In genomic region chr12:128969480-128970055, GRCh38 we compare ENCODE assay signal across 8 cellular contexts.
DNase-seq lines count a peak whose midpoint lies in the region; ATAC-seq, FAIRE-seq and TF ChIP-seq lines count a peak whose summit lies in the region.

No MANE protein-coding gene starts in this region.

- no peak overlapping the region for H3K4me3 ChIP-seq in kidney (ENCODE audit: low read length in 2 of 2)

- peak; percentile 31 for TF ChIP-seq CTCF in kidney (IDR thresholded peaks at IDR 0.05; ENCODE audit: borderline replicate concordance, extremely low read depth, insufficient read depth)

- no peak for FAIRE-seq in kidney (lab: Jason Lieb, UNC)

- peaks cover 14% of the 10 kb centered on the region for H3K27me3 Mint-ChIP-seq in activated CD8-positive, alpha-beta T cell treated with anti-CD3 and anti-CD28 coated beads, Interleukin-2, amount 10 ng/mL, durations not matched to agents 7 days and 5 days (ENCODE audit: low read depth)

- H3K9me3 Mint-ChIP-seq in activated CD8-positive, alpha-beta T cell treated with anti-CD3 and anti-CD28 coated beads, Interleukin-2, amount 10 ng/mL, durations not matched to agents 7 days and 5 days (ENCODE audit: insufficient read depth) = no peaks in the 10 kb centered on the region

- H3K4me3 Mint-ChIP-seq in activated CD8-positive, alpha-beta T cell treated with anti-CD3 and anti-CD28 coated beads, Interleukin-2, amount 10 ng/mL, durations not matched to agents 7 days and 5 days = no peak overlapping the region

- intact Hi-C loops in left ventricle myocardium superior (cut with micrococcal nuclease) (no loop called here), cardiac septum (cut with DNase I) (no loop called here), kidney (cut with DNase I) (no loop called here)

- no peak overlapping the region for H3K9ac ChIP-seq in kidney (ENCODE audit: low read length in 2 of 2)

- no peaks in the 10 kb centered on the region for H3K36me3 Mint-ChIP-seq in activated CD8-positive, alpha-beta T cell treated with anti-CD3 and anti-CD28 coated beads, Interleukin-2, amount 10 ng/mL, durations not matched to agents 7 days and 5 days (ENCODE audit: low read depth)

- POLR2A ChIA-PET in activated CD8-positive, alpha-beta T cell treated with anti-CD3 and anti-CD28 coated beads, Interleukin-2, amount 10 ng/mL, durations not matched to agents 7 days and 5 days (lab: Charles Lee) = no interaction called here

- no peak overlapping the region for H3K27ac ChIP-seq in kidney (ENCODE audit: low read depth in 2 of 2, low read length in 2 of 2)

- no peaks in the 10 kb centered on the region for H3K36me3 ChIP-seq in kidney (ENCODE audit: control insufficient read depth in 1 of 2, insufficient read depth in 2 of 2, low read length in 2 of 2)

- H3K4me1 ChIP-seq in kidney (ENCODE audit: control insufficient read depth in 1 of 2, insufficient read depth in 1 of 2, low read depth in 1 of 2, low read length in 2 of 2) = no peaks in the 10 kb centered on the region

- CTCF ChIA-PET in activated CD8-positive, alpha-beta T cell treated with anti-CD3 and anti-CD28 coated beads, Interleukin-2, amount 10 ng/mL, durations not matched to agents 7 days and 5 days (lab: Charles Lee) = interaction anchor here (0.6 to 1.7 kb wide), 6 partner anchors 32 to 1044 kb away, joined by 3 to 9 read pairs (median 4); no protein-coding TSS in a partner anchor

- no peak overlapping the region for H3K27ac Mint-ChIP-seq in activated CD8-positive, alpha-beta T cell treated with anti-CD3 and anti-CD28 coated beads, Interleukin-2, amount 10 ng/mL, durations not matched to agents 7 days and 5 days

- DNase-seq in left ventricle myocardium superior = no peak
- no peak for DNase-seq in cardiac septum (ENCODE audit: low spot score)
- peak; percentile 92 for DNase-seq in NCI-H1436 (lab: John Stamatoyannopoulos, UW)
- peak; percentile 28 for DNase-seq in activated CD8-positive, alpha-beta T cell treated with anti-CD3 and anti-CD28 coated beads, Interleukin-2, amount 10 ng/mL, durations not matched to agents 7 days and 5 days
- no peak for DNase-seq in kidney
- no peak for DNase-seq in hepatic stellate cell (ENCODE audit: low spot score)
- no peak for DNase-seq in KG1 (lab: John Stamatoyannopoulos, UW)

- ATAC-seq in left ventricle myocardium superior (peak; percentile 64), HG02759 (IDR thresholded peaks at IDR 0.05; ENCODE audit: unreplicated experiment) (peak; percentile 87)
- ATAC-seq in activated CD8-positive, alpha-beta T cell treated with anti-CD3 and anti-CD28 coated beads, Interleukin-2, amount 10 ng/mL, durations not matched to agents 7 days and 5 days = peak; percentile 84

- H3K4me1 Mint-ChIP-seq in activated CD8-positive, alpha-beta T cell treated with anti-CD3 and anti-CD28 coated beads, Interleukin-2, amount 10 ng/mL, durations not matched to agents 7 days and 5 days (ENCODE audit: low read depth) = peaks cover 3% of the 10 kb centered on the region

- peaks cover 0 to 6% of the 10 kb centered on the region in 2 donors for H3K9me3 ChIP-seq in kidney (ENCODE audit: control insufficient read depth in 1 of 2, low read length in 2 of 2)

Comparison
In these comparisons a context has a peak if more than half of its experiments do, and no peak if none do; other contexts are left out.
1. DNase-seq: peak in NCI-H1436 (single experiment) and activated CD8-positive, alpha-beta T cell treated with anti-CD3 and anti-CD28 coated beads, Interleukin-2, amount 10 ng/mL, durations not matched to agents 7 days and 5 days (single experiment); none in left ventricle myocardium superior (single experiment), cardiac septum (single experiment), kidney (single experiment), hepatic stellate cell (single experiment) and KG1 (single experiment).
2. Peak in every context shown above with its lines, with median percentiles within 50 percentile points of each other: ATAC-seq.